Comparison of ENCODE assay signal across 10 cellular contexts in genomic region chr2:24304098-24304497, GRCh38. TPM values are rescaled to one million over a fixed set of nuclear protein-coding genes. Genes with fewer than 3 reads are reported as not detected.
DNase-seq lines count a peak whose midpoint lies in the region; ATAC-seq and TF ChIP-seq lines count a peak whose summit lies in the region.
"Had no signal": no experiment of that assay in that cellular context is flagged by ENCODE, and none has a peak within 500 bp of the region (broad histone marks: within the 10 kb centered on the region; RNA-seq: fewer than 3 reads in every experiment).

No MANE protein-coding gene starts in this region.

- H4K20me1 ChIP-seq in SK-N-SH (ENCODE audit: insufficient read depth) = no peaks in the 10 kb centered on the region

- H3K9me2 ChIP-seq in SK-N-SH = no peaks in the 10 kb centered on the region

- peaks cover 39 to 51% of the 10 kb centered on the region in 2 experiments for H3K36me3 ChIP-seq in SK-N-SH (replicated peaks in 1 of 2; ENCODE audit: control insufficient read depth in 1 of 2, insufficient read depth in 2 of 2, low read length in 1 of 2)
- peaks cover 0 to 43% of the 10 kb centered on the region in 2 donors for H3K36me3 ChIP-seq in vagina

- WGBS in SK-N-SH (ENCODE audit: low lambda C conversion rate) = 89% methylated on average over 4 of the region's 4 CpGs

- ATAC-seq in SK-N-SH treated with all-trans-retinoic acid at 6 μM for 48 hours = no peak
- no peak for ATAC-seq in GM19463 (IDR thresholded peaks at IDR 0.05; ENCODE audit: unreplicated experiment)
- ATAC-seq in HG02642 (IDR thresholded peaks at IDR 0.05; ENCODE audit: poor library complexity, unreplicated experiment) = no peak

- no peak overlapping the region for H3K9ac ChIP-seq in SK-N-SH

- H3K4me2 ChIP-seq in SK-N-SH = no peak overlapping the region

- no peak for TF ChIP-seq EP300 in SK-N-SH (IDR thresholded peaks at IDR 0.05; ENCODE audit: borderline replicate concordance in 1 of 2, low read depth in 1 of 2, low read length in 1 of 2)

- H3K27me3 ChIP-seq in SK-N-SH (ENCODE audit: insufficient read depth) = no peaks in the 10 kb centered on the region
- H3K27me3 ChIP-seq in vagina = no peaks in the 10 kb centered on the region

- H3K9me3 ChIP-seq in SK-N-SH (no peaks in the 10 kb centered on the region), vagina (no peaks in the 10 kb centered on the region)

- DNase-seq in SK-N-SH (no peak), dermis blood vessel endothelial cell (peak; percentile 23), lung microvascular endothelial cell (ENCODE audit: low read depth in 2 of 2) (peak; percentile 46 to 94), vagina (ENCODE audit: extremely low spot score in 2 of 2) (peak in 1 of 2 donors; percentile 94)
- no peak for DNase-seq in effector CD4-positive, alpha-beta T cell
- DNase-seq: cortex of kidney had no signal

- TF ChIP-seq CTCF in SK-N-SH (IDR thresholded peaks at IDR 0.05) (no peak), vagina (IDR thresholded peaks at IDR 0.05) (no peak)

- CTCF ChIA-PET in SK-N-SH (lab: Yijun Ruan, JAX) = interaction anchor here (1.2 kb wide), 1 partner anchor 23 kb away, joined by 4 read pairs; no protein-coding TSS in a partner anchor

- H3K79me2 ChIP-seq in SK-N-SH (ENCODE audit: insufficient read depth) = no peaks in the 10 kb centered on the region

- H3F3A ChIP-seq in SK-N-SH (replicated peaks; ENCODE audit: insufficient read depth) = no peaks in the 10 kb centered on the region

- H3K27ac ChIP-seq in SK-N-SH (ENCODE audit: low read depth in 2 of 2, low read length in 1 of 2) (no peak overlapping the region), vagina (peak overlapping the region; percentile 62)
- H3K27ac ChIP-seq: C4-2B had no signal

- intact Hi-C loops in vagina (cut with DNase I) = no loop called here

- no peak for TF ChIP-seq RAD21 in SK-N-SH (IDR thresholded peaks at IDR 0.05; ENCODE audit: low read length)

- H3K4me3 ChIP-seq in SK-N-SH (ENCODE audit: low read depth in 2 of 2, low read length in 1 of 2) (no peak overlapping the region), vagina (no peak overlapping the region)

- peaks cover 0 to 3% of the 10 kb centered on the region in 2 experiments; a peak in 1 of 4 replicates for H3K4me1 ChIP-seq in SK-N-SH (ENCODE audit: control insufficient read depth in 1 of 2, insufficient read depth in 2 of 2, low read depth in 1 of 2, low read length in 1 of 2)
- H3K4me1 ChIP-seq in vagina = peaks cover 15% of the 10 kb centered on the region

- POLR2A ChIA-PET in SK-N-SH (lab: Yijun Ruan, JAX) = no interaction called here

- no peak overlapping the region for H2AFZ ChIP-seq in SK-N-SH (ENCODE audit: low read depth)

- TF ChIP-seq POLR2A in vagina (IDR thresholded peaks at IDR 0.05) = no peak

TF ChIP-seq in SK-N-SH treated with all-trans-retinoic acid at 6 μM for 48 hours, 23 proteins besides CTCF, POLR2A, EP300 and RAD21:
- TF ChIP-seq BACH2 (CRISPR knock-in tag; IDR thresholded peaks at IDR 0.05; ENCODE audit: borderline replicate concordance) (no peak), ISL1 (CRISPR knock-in tag; IDR thresholded peaks at IDR 0.05) (peak; percentile 73), TSHZ2 (CRISPR knock-in tag; IDR thresholded peaks at IDR 0.05) (0 out of 2 replicates have a peak, but pooled peaks have one; percentile 32), ZFP3 (CRISPR knock-in tag; IDR thresholded peaks at IDR 0.05) (peak; percentile 61; the same call in 1 of the 2 replicates)

TF ChIP-seq in SK-N-SH, 30 proteins besides CTCF, POLR2A, EP300 and RAD21:
- no peak for TF ChIP-seq GATA2 (CRISPR knock-in tag; IDR thresholded peaks at IDR 0.05)
- TF ChIP-seq NFIC (IDR thresholded peaks at IDR 0.05; ENCODE audit: borderline replicate concordance) = no peak
- no peak for TF ChIP-seq TCF12 (IDR thresholded peaks at IDR 0.05)
- no peak for TF ChIP-seq TAF1 (IDR thresholded peaks at IDR 0.05; ENCODE audit: borderline replicate concordance, low read depth, low read length)
- no peak for TF ChIP-seq ELF1 (IDR thresholded peaks at IDR 0.05)
- no peak for TF ChIP-seq CHD2 (IDR thresholded peaks at IDR 0.05; ENCODE audit: low read length, partially characterized antibody)
- no peak for TF ChIP-seq SMC3 (IDR thresholded peaks at IDR 0.05; ENCODE audit: low read depth, low read length)
- TF ChIP-seq RCOR1 (IDR thresholded peaks at IDR 0.05; ENCODE audit: low read length) = no peak
- TF ChIP-seq NRF1 (IDR thresholded peaks at IDR 0.05; ENCODE audit: low read depth, low read length) = no peak
- no peak for TF ChIP-seq USF1 (IDR thresholded peaks at IDR 0.05; ENCODE audit: borderline replicate concordance, low read depth)
- no peak for TF ChIP-seq USF2 (IDR thresholded peaks at IDR 0.05; ENCODE audit: borderline replicate concordance, low read depth, low read length)
TF ChIP-seq in SK-N-SH: peak in this region for 0.

RNA-seq across cellular contexts. Expression of gene ITSN2, which starts 56.2 kb away (rescaled TPM):
- 11.9 TPM in 2 replicates for polyA plus RNA-seq in SK-N-SH (2012; rRNA removed)
- polyA plus RNA-seq in SK-N-SH (2012; cell fraction: cytosol; rRNA removed) = 8.3 and 10.9 TPM in 2 replicates
- polyA plus RNA-seq in SK-N-SH (2012; cell fraction: nucleus; rRNA removed) = 38.9 and 39.9 TPM in 2 replicates
- total RNA-seq in dermis blood vessel endothelial cell (59.7 and 68.2 TPM in 2 replicates), lung microvascular endothelial cell (30.3 and 39.7 TPM in 2 replicates), vagina (52.5 TPM)

Comparison
In these comparisons a context has a peak if more than half of its experiments do, and no peak if none do; other contexts are left out.
1. DNase-seq: peak in dermis blood vessel endothelial cell (single experiment) and lung microvascular endothelial cell (2 of 2); none in SK-N-SH (single experiment) and effector CD4-positive, alpha-beta T cell (single experiment).